ENCODE assay signal across 11 cellular contexts in genomic region chrX:54482839-54483593, GRCh38. TPM values are rescaled to one million over a fixed set of nuclear protein-coding genes. Genes with fewer than 3 reads are reported as not detected.
DNase-seq lines count a peak whose midpoint lies in the region; ATAC-seq and TF ChIP-seq lines count a peak whose summit lies in the region.
"Had no signal": no experiment of that assay in that cellular context is flagged by ENCODE, and none has a peak within 500 bp of the region (broad histone marks: within the 10 kb centered on the region; RNA-seq: fewer than 3 reads in every experiment).

No MANE protein-coding gene starts in this region.

- 25 to 29% methylated on average over 9 to 11 of the region's 21 CpGs for WGBS in mesodermal cell (ENCODE audit: insufficient coverage in 2 of 2), 2 experiments

- DNase-seq in NCI-H2227 treated with DMSO at 0.1 percent for 48 hours (lab: John Stamatoyannopoulos, UW), result peak; percentile 55
- DNase-seq in endothelial cell (ENCODE audit: low spot score), result peak; percentile 10
- DNase-seq in thoracic aorta (ENCODE audit: low spot score), result no peak
- no peak for DNase-seq in stimulated activated CD4-positive, alpha-beta T cell treated with anti-CD3 and anti-CD28 coated beads, Interleukin-12 subunit alpha, Interleukin-12 subunit beta, amount 100 ng/mL, for 4 hours
- no peak for DNase-seq in GDM1 (lab: John Stamatoyannopoulos, UW)
- no peak for DNase-seq in DMS153 (lab: John Stamatoyannopoulos, UW)
- no peak for DNase-seq in activated gamma-delta T cell treated with Interleukin-2 at 50 U/mL for 16 hours
- DNase-seq: activated CD8-positive, alpha-beta memory T cell treated with anti-CD3 and anti-CD28 coated beads, Interleukin-2, amount 50 U/mL, for 4 hours; DMS79; NCI-H2081 treated with DMSO at 0.1 percent for 48 hours had no signal

- ATAC-seq in thoracic aorta (ENCODE audit: insufficient number of reproducible peaks, low FRiP score, low read depth), result no peak

- H3K4me1 ChIP-seq in mesodermal cell (ENCODE audit: control insufficient read depth, insufficient read depth, low read length, poor library complexity, severe bottlenecking) (peaks cover 27% of the 10 kb centered on the region), thoracic aorta (ENCODE audit: control insufficient read depth in 1 of 2, low read depth in 2 of 2) (peaks cover 6 to 15% of the 10 kb centered on the region in 2 donors)

- no peak for TF ChIP-seq CTCF in endothelial cell (IDR thresholded peaks at IDR 0.05; ENCODE audit: unreplicated experiment)
- TF ChIP-seq CTCF in thoracic aorta (IDR thresholded peaks at IDR 0.05), result no peak

- no peaks in the 10 kb centered on the region for H3K27me3 ChIP-seq in thoracic aorta (replicated peaks; ENCODE audit: insufficient read depth)

- H3K4me3 Mint-ChIP-seq in endothelial cell (ENCODE audit: unreplicated experiment), result no peak overlapping the region

- no peaks in the 10 kb centered on the region for H3K9me3 ChIP-seq in mesodermal cell (ENCODE audit: control insufficient read depth, low read length)
- no peaks in the 10 kb centered on the region for H3K9me3 ChIP-seq in thoracic aorta

- H3K36me3 ChIP-seq in mesodermal cell (ENCODE audit: control insufficient read depth, insufficient read depth, low read length), result no peaks in the 10 kb centered on the region
- no peaks in the 10 kb centered on the region for H3K36me3 ChIP-seq in thoracic aorta

- peak overlapping the region; percentile 80 for H3K27ac ChIP-seq in mesodermal cell (ENCODE audit: low read depth, low read length, severe bottlenecking)
- H3K27ac ChIP-seq in thoracic aorta, result peak overlapping the region; percentile 73 to 83

- peaks cover 23% of the 10 kb centered on the region for H3K4me1 Mint-ChIP-seq in endothelial cell (ENCODE audit: unreplicated experiment)

- H3K4me3 ChIP-seq in mesodermal cell (ENCODE audit: extremely low read depth, insufficient read depth, low read length, poor library complexity, severe bottlenecking) (no peak overlapping the region), thoracic aorta (peak overlapping the region; percentile 62)

- no peaks in the 10 kb centered on the region for H3K27me3 Mint-ChIP-seq in endothelial cell (ENCODE audit: unreplicated experiment)

- no peaks in the 10 kb centered on the region for H3K9me3 Mint-ChIP-seq in endothelial cell (ENCODE audit: unreplicated experiment)

- H3K36me3 Mint-ChIP-seq in endothelial cell (ENCODE audit: low read depth, unreplicated experiment), result no peaks in the 10 kb centered on the region

- H3K27ac Mint-ChIP-seq in endothelial cell (ENCODE audit: unreplicated experiment), result no peak overlapping the region

RNA-seq across cellular contexts. Expression of gene FGD1, which starts 13.0 kb away (rescaled TPM):
- total RNA-seq in endothelial cell (ENCODE audit: unreplicated experiment) (15.6 TPM), thoracic aorta (10 to 100 TPM in 1 of 2 donors, 1 to 10 TPM in 1; 7.0 to 11.5 TPM)
- polyA plus RNA-seq in mesodermal cell (2013, experiment 1 of 2), result 23.4 TPM
- polyA plus RNA-seq in mesodermal cell (2013, experiment 2 of 2), result 20.3 TPM

RNA-seq across cellular contexts. Expression of gene TSR2, which starts 42.8 kb away (rescaled TPM):
- total RNA-seq in endothelial cell (ENCODE audit: unreplicated experiment) (41.0 TPM), thoracic aorta (10 to 100 TPM; 24.8 to 30.1 TPM)
- 19.1 TPM for polyA plus RNA-seq in mesodermal cell (2013, experiment 1 of 2)
- polyA plus RNA-seq in mesodermal cell (2013, experiment 2 of 2), result 19.8 TPM

RNA-seq across cellular contexts. Expression of gene GNL3L, which starts 47.0 kb away (rescaled TPM):
- total RNA-seq in endothelial cell (ENCODE audit: unreplicated experiment), result 32.7 TPM
- 16.9 TPM for polyA plus RNA-seq in mesodermal cell (2013, experiment 1 of 2)
- polyA plus RNA-seq in mesodermal cell (2013, experiment 2 of 2), result 14.7 TPM
- total RNA-seq in thoracic aorta, result 10 to 100 TPM; 46.3 to 49.9 TPM

Comparison
In these comparisons a context has a peak if more than half of its experiments do, and no peak if none do; other contexts are left out.
1. DNase-seq: peak in NCI-H2227 treated with DMSO at 0.1 percent for 48 hours (single experiment) and endothelial cell (single experiment); none in thoracic aorta (single experiment), stimulated activated CD4-positive, alpha-beta T cell treated with anti-CD3 and anti-CD28 coated beads, Interleukin-12 subunit alpha, Interleukin-12 subunit beta, amount 100 ng/mL, for 4 hours (single experiment), GDM1 (single experiment), DMS153 (single experiment) and activated gamma-delta T cell treated with Interleukin-2 at 50 U/mL for 16 hours (single experiment).